Comparison of ENCODE assay signal across 18 cellular contexts in genomic region chr6:3873051-3873450, GRCh38.
"Had no signal": no experiment of that assay in that cellular context is flagged by ENCODE, and none has a peak within 500 bp of the region (broad histone marks: within the 10 kb centered on the region; RNA-seq: fewer than 3 reads in every experiment).

No MANE protein-coding gene starts in this region.

- DNase-seq: effector memory CD8-positive, alpha-beta T cell; erythroblast; heart left ventricle; hypothalamus; left ventricle myocardium inferior; mesenchymal stem cell; midbrain; nucleus accumbens; ovary; right cardiac atrium; stimulated activated CD4-positive, alpha-beta T cell treated with anti-CD3 and anti-CD28 coated beads, Interleukin-4, amount 100 ng/mL, for 1 hour; upper lobe of right lung had no signal

- H3K4me3 ChIP-seq: heart left ventricle, left ventricle myocardium inferior, lung, neural progenitor cell, ovary, tibial nerve, upper lobe of right lung, vagina had no signal

- H3K4me2 ChIP-seq: neural progenitor cell had no signal

- H3K9me3 ChIP-seq: heart left ventricle, left ventricle myocardium inferior, ovary, tibial nerve, upper lobe of right lung, vagina had no signal

- H3K9ac ChIP-seq: neural progenitor cell had no signal

- H3K27ac ChIP-seq: heart left ventricle, left ventricle myocardium inferior, neural progenitor cell, ovary, tibial nerve, upper lobe of right lung, vagina had no signal

- H2AFZ ChIP-seq: neural progenitor cell had no signal

- H3K27me3 ChIP-seq: heart left ventricle, neural progenitor cell, ovary, tibial nerve, upper lobe of right lung, vagina had no signal

- ATAC-seq: effector memory CD8-positive, alpha-beta T cell; heart left ventricle; natural killer cell treated with Interleukin-12 subunit alpha and Interleukin-12 subunit beta and Interleukin-15 and Interleukin-18, amount 100 ng/mL, for 72 hours; right cardiac atrium; stimulated activated memory B cell treated with anti-CD40 and anti-IgM and Interleukin-4, amounts not matched to agents 10 μg/mL and 1 μg/mL and 100 μg/mL, for 72 hours; upper lobe of right lung had no signal

- H3K4me1 ChIP-seq: neural progenitor cell, upper lobe of right lung had no signal

- H3K36me3 ChIP-seq: heart left ventricle, left ventricle myocardium inferior, neural progenitor cell, ovary, tibial nerve, upper lobe of right lung, vagina had no signal
